Comparison of ENCODE assay signal across 20 cellular contexts in the genomic region with DNA sequence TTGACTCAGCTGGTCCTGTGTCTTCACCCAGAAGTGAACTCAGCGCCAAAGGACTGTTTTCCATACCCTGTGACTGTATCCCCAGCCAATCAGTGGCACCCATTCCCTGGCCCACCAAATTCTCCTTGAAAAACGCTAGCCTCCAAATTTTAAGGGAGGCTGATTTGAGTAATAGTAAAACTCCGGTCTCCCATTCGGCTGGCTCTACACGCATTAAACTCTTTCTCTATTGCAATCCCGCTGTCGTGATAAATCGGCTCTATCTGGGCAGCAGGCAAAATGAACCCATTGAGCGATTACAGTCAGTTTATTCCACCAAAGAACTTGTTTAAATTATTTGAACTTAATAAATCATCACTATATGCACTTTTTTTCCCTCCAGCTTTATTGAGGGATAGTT.
"Had no signal": no experiment of that assay in that cellular context is flagged by ENCODE, and none has a peak within 500 bp of the region (broad histone marks: within the 10 kb centered on the region; RNA-seq: fewer than 3 reads in every experiment).

No MANE protein-coding gene starts in this region.

- H3K4me1 Mint-ChIP-seq: immature natural killer cell, memory B cell had no signal

- H3K36me3 Mint-ChIP-seq: immature natural killer cell had no signal

- ATAC-seq: foreskin keratinocyte, gastroesophageal sphincter, heart left ventricle, left colon, left lobe of liver had no signal

- H3K27ac Mint-ChIP-seq: dendritic cell treated with granulocyte-macrophage colony-stimulating factor and Interleukin-4, amounts not matched to agents 40 ng/mL and 50 ng/mL, for 4 days; immature natural killer cell; memory B cell had no signal

- H3K4me3 Mint-ChIP-seq: dendritic cell treated with granulocyte-macrophage colony-stimulating factor and Interleukin-4, amounts not matched to agents 40 ng/mL and 50 ng/mL, for 4 days; immature natural killer cell; memory B cell had no signal

- DNase-seq: colonic mucosa; cortex of kidney; effector CD4-positive, alpha-beta T cell; effector memory CD4-positive, alpha-beta T cell; foreskin keratinocyte; hypothalamus; immature natural killer cell; islet precursor cell; kidney; kidney glomerular epithelial cell; left colon; left ventricle myocardium inferior; mammary epithelial cell; mesendoderm; midbrain had no signal
